ENCODE assay signal across 21 cellular contexts in genomic region chr12:25106818-25107217, GRCh38.
"Had no signal": no experiment of that assay in that cellular context is flagged by ENCODE, and none has a peak within 500 bp of the region (broad histone marks: within the 10 kb centered on the region; RNA-seq: fewer than 3 reads in every experiment).

No MANE protein-coding gene starts in this region.

- H3K9ac ChIP-seq: parathyroid adenoma had no signal

- H3K27me3 ChIP-seq: esophagus squamous epithelium, foreskin keratinocyte, hepatocyte, right lobe of liver, spleen, stomach, transverse colon had no signal

- DNase-seq: effector memory CD8-positive, alpha-beta T cell; esophagus squamous epithelium; foreskin keratinocyte; left colon; left ventricle myocardium superior; mesendoderm; naive B cell; nephron progenitor cell; right lobe of liver; spleen; stimulated activated CD4-positive, alpha-beta T cell treated with anti-CD3 and anti-CD28 coated beads, Interleukin-2, amount 100 ng/mL, for 24 hours; stimulated activated naive CD4-positive, alpha-beta T cell; stomach; substantia nigra; transverse colon had no signal

- H3K4me3 Mint-ChIP-seq: dendritic cell treated with granulocyte-macrophage colony-stimulating factor and Interleukin-4, amounts not matched to agents 40 ng/mL and 50 ng/mL, for 4 days; effector memory CD8-positive, alpha-beta T cell; naive B cell; nephron progenitor cell had no signal

- ATAC-seq: effector memory CD8-positive, alpha-beta T cell; foreskin keratinocyte; left colon; left ventricle myocardium superior; right lobe of liver had no signal

- H2AFZ ChIP-seq: hepatocyte, parathyroid adenoma had no signal

- H3K27me3 Mint-ChIP-seq: dendritic cell treated with granulocyte-macrophage colony-stimulating factor and Interleukin-4, amounts not matched to agents 40 ng/mL and 50 ng/mL, for 4 days; effector memory CD8-positive, alpha-beta T cell; naive B cell had no signal

- H3K36me3 ChIP-seq: esophagus squamous epithelium, prostate gland, right lobe of liver, stomach, thoracic aorta, transverse colon had no signal

- H3K4me1 Mint-ChIP-seq: nephron progenitor cell had no signal

- H3K27ac Mint-ChIP-seq: nephron progenitor cell had no signal

- H3K9me3 Mint-ChIP-seq: dendritic cell treated with granulocyte-macrophage colony-stimulating factor and Interleukin-4, amounts not matched to agents 40 ng/mL and 50 ng/mL, for 4 days had no signal

- H3K4me2 ChIP-seq: hepatocyte had no signal

- H3K9me3 ChIP-seq: esophagus squamous epithelium, prostate gland, right lobe of liver, spleen, stomach, thoracic aorta, transverse colon had no signal

- H3K4me3 ChIP-seq: esophagus squamous epithelium, hepatocyte, lung, prostate gland, right lobe of liver, spleen, stomach, thoracic aorta, transverse colon had no signal

- H3K27ac ChIP-seq: esophagus squamous epithelium, foreskin keratinocyte, hepatocyte, parathyroid adenoma, prostate gland, right lobe of liver, stomach, thoracic aorta, transverse colon had no signal

- H3K4me1 ChIP-seq: esophagus squamous epithelium, foreskin keratinocyte, parathyroid adenoma, prostate gland, right lobe of liver, stomach, transverse colon had no signal
